1 cellular context compared by ENCODE assay signal in the genomic region with DNA sequence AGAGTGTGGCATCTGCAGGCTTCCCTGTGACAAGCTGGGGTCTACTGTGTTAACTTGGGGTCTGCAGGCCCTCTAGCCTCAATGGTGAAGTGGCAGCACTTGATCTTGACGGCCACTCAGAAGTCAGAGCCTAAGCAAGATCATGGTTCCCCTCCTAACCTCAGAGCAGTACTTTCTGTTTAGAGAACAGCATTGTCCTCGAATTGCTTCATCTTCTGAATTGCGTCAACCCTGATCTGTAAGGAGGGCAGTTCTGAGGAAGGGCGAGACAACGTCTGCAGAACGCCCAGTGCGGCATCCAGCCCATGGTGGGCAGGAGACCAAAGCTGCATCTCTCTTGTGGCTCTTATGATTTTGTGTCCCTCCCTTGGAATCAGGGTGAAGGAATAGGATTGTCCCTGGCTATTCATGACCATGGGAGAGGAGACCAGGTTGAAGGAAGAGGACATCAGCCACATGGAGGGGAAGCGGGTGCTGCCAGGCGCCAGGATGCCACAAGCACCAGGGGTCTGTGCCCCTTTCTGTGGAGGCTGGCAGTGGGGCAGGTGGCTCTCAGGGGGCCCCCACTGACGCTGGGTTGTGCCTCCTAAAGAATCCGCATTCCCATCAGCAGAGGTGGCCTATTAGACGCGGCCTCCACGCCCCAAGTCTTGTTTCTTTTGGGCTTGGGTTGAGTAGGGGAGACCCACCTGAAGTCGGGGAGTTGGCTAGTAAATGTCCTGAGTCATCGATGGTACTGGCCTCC.
TF ChIP-seq lines count a peak whose summit lies in the region.

No MANE protein-coding gene starts in this region.

TF ChIP-seq in H1, 55 proteins besides CTCF, POLR2A, EP300 and RAD21:
- TF ChIP-seq FOSL1 (IDR thresholded peaks at IDR 0.05; ENCODE audit: insufficient read depth, low read depth, low read length) = no peak
- TF ChIP-seq SIX5 (IDR thresholded peaks at IDR 0.05; ENCODE audit: low read depth, low read length) = no peak
- no peak for TF ChIP-seq CBX8 (IDR thresholded peaks at IDR 0.05; ENCODE audit: borderline replicate concordance, low read depth, low read length)
- TF ChIP-seq RNF2 (IDR thresholded peaks at IDR 0.05; ENCODE audit: borderline replicate concordance, low read depth, low read length, missing control alignments, poor library complexity, severe bottlenecking) = no peak
- TF ChIP-seq SP2 (IDR thresholded peaks at IDR 0.05; ENCODE audit: low read length) = no peak
- TF ChIP-seq NRF1 (IDR thresholded peaks at IDR 0.05; ENCODE audit: low read depth, low read length) = no peak
- TF ChIP-seq, protein P1, sequence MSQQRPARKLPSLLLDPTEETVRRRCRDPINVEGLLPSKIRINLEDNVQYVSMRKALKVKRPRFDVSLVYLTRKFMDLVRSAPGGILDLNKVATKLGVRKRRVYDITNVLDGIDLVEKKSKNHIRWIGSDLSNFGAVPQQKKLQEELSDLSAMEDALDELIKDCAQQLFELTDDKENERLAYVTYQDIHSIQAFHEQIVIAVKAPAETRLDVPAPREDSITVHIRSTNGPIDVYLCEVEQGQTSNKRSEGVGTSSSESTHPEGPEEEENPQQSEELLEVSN (IDR thresholded peaks at IDR 0.05) = no peak
- TF ChIP-seq, protein P2, sequence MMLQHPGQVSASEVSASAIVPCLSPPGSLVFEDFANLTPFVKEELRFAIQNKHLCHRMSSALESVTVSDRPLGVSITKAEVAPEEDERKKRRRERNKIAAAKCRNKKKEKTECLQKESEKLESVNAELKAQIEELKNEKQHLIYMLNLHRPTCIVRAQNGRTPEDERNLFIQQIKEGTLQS (IDR thresholded peaks at IDR 0.05; ENCODE audit: insufficient read depth, low read depth, low read length) = no peak
- no peak for TF ChIP-seq RXRA (IDR thresholded peaks at IDR 0.05; ENCODE audit: insufficient read depth, low read depth, low read length)
- TF ChIP-seq TEAD4 (IDR thresholded peaks at IDR 0.05; ENCODE audit: low read depth, low read length) = no peak
